In the genomic region with DNA sequence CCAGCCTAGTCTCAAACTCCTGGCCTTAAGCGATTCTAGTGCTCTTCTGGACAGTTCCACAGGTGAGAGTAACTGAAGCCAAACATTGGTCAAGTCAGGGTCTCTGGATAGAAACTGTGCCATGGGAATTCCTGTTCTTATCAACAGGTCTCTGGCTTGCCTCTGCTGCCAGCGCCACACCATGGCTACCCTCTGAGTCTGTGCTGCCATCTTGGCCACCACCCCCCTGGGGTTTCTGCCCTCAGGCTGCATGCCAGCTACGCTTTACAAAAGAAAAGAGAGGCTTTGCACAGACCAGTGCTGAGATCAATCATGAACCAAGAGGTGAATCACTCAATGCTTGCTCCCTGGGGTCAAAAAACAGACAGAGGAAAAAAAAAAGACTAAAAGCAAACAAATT, we compare ENCODE assay signal across 25 cellular contexts. TPM values are rescaled to one million over a fixed set of nuclear protein-coding genes. Genes with fewer than 3 reads are reported as not detected.
DNase-seq lines count a peak whose midpoint lies in the region; ATAC-seq and TF ChIP-seq lines count a peak whose summit lies in the region.
"Had no signal": no experiment of that assay in that cellular context is flagged by ENCODE, and none has a peak within 500 bp of the region (broad histone marks: within the 10 kb centered on the region; RNA-seq: fewer than 3 reads in every experiment).

No MANE protein-coding gene starts in this region.

- H3K27ac ChIP-seq in left lung = no peak overlapping the region
- no peak overlapping the region for H3K27ac ChIP-seq in CD8-positive, alpha-beta T cell (ENCODE audit: low read depth, low read length)
- H3K27ac ChIP-seq: 22Rv1, SJSA1 had no signal

- H3K4me1 Mint-ChIP-seq in CD8-positive, alpha-beta T cell (ENCODE audit: low read depth) = no peaks in the 10 kb centered on the region
- H3K4me1 Mint-ChIP-seq: CD4-positive, CD25-positive, alpha-beta regulatory T cell; T-cell had no signal

- intact Hi-C loops in left lung (cut with DNase I) = no loop called here
- intact Hi-C loops in CD8-positive, alpha-beta T cell (cut with DNase I, micrococcal nuclease) = no loop called here

- POLR2A ChIA-PET in CD8-positive, alpha-beta T cell (lab: Charles Lee) = no interaction called here

- no peaks in the 10 kb centered on the region for H3K27me3 ChIP-seq in left lung
- no peaks in the 10 kb centered on the region for H3K27me3 ChIP-seq in CD8-positive, alpha-beta T cell (ENCODE audit: insufficient read depth, low read length)
- H3K27me3 ChIP-seq: SJSA1 had no signal

- no peaks in the 10 kb centered on the region for H3K27me3 Mint-ChIP-seq in CD8-positive, alpha-beta T cell (ENCODE audit: low read depth)
- H3K27me3 Mint-ChIP-seq: CD4-positive, CD25-positive, alpha-beta regulatory T cell; T-cell had no signal

- no peak overlapping the region for H3K4me3 Mint-ChIP-seq in CD8-positive, alpha-beta T cell
- H3K4me3 Mint-ChIP-seq: CD4-positive, CD25-positive, alpha-beta regulatory T cell; T-cell had no signal

- no peak overlapping the region for H3K4me3 ChIP-seq in left lung
- no peak overlapping the region for H3K4me3 ChIP-seq in CD8-positive, alpha-beta T cell (ENCODE audit: low read depth, low read length)
- H3K4me3 ChIP-seq: GM12878, K562, SJSA1 had no signal

- no peaks in the 10 kb centered on the region for H3K4me1 ChIP-seq in left lung
- no peaks in the 10 kb centered on the region for H3K4me1 ChIP-seq in CD8-positive, alpha-beta T cell (ENCODE audit: insufficient read depth, low read length)
- H3K4me1 ChIP-seq: SJSA1 had no signal

- no peaks in the 10 kb centered on the region for H3K36me3 Mint-ChIP-seq in CD8-positive, alpha-beta T cell
- H3K36me3 Mint-ChIP-seq: CD4-positive, CD25-positive, alpha-beta regulatory T cell; T-cell had no signal

- H3K9me3 ChIP-seq in left lung = no peaks in the 10 kb centered on the region
- H3K9me3 ChIP-seq in CD8-positive, alpha-beta T cell (ENCODE audit: low read length) = no peaks in the 10 kb centered on the region
- H3K9me3 ChIP-seq: SJSA1 had no signal

- H3K36me3 ChIP-seq in left lung = no peaks in the 10 kb centered on the region
- no peaks in the 10 kb centered on the region for H3K36me3 ChIP-seq in CD8-positive, alpha-beta T cell (ENCODE audit: insufficient read depth, low read length)
- H3K36me3 ChIP-seq: SJSA1 had no signal

- H3K27ac Mint-ChIP-seq in CD8-positive, alpha-beta T cell = no peak overlapping the region
- H3K27ac Mint-ChIP-seq: CD4-positive, CD25-positive, alpha-beta regulatory T cell; T-cell had no signal

- peak; percentile 27 for DNase-seq in NCI-H345 (lab: John Stamatoyannopoulos, UW)
- no peak for DNase-seq in NCI-H345 treated with DMSO at 0.1 percent for 48 hours (lab: John Stamatoyannopoulos, UW; ENCODE audit: unreplicated experiment)
- DNase-seq in M059J (ENCODE audit: low read depth) = peak; percentile 69
- DNase-seq in astrocyte of the hippocampus (ENCODE audit: low read depth, low spot score) = peak; percentile 19
- DNase-seq in renal cortical epithelial cell (ENCODE audit: low read depth) = peak; percentile 14
- no peak for DNase-seq in left lung
- no peak for DNase-seq in C1 segment of cervical spinal cord (lab: John Stamatoyannopoulos, UW)
- DNase-seq in CD8-positive, alpha-beta T cell = no peak
- DNase-seq: CD4-positive, CD25-positive, alpha-beta regulatory T cell; COR-L47; GDM1; Kasumi-1; NCI-H1694 treated with DMSO at 0.1 percent for 48 hours; NCI-H2081; NCI-H2227 treated with DMSO at 0.1 percent for 48 hours; NCI-H510A treated with DMSO at 0.1 percent for 48 hours; NCI-H748 treated with DMSO at 0.1 percent for 48 hours; NK-92 treated with Interleukin-12 subunit alpha and Interleukin-12 subunit beta, amount 100 ng/mL, for 24 hours; PC-3; Right ventricle myocardium superior; T-cell had no signal

- no peak for TF ChIP-seq CTCF in left lung (IDR thresholded peaks at IDR 0.05)
- no peak for TF ChIP-seq CTCF in CD8-positive, alpha-beta T cell (IDR thresholded peaks at IDR 0.05)

- H3K9me3 Mint-ChIP-seq in CD8-positive, alpha-beta T cell = no peaks in the 10 kb centered on the region
- H3K9me3 Mint-ChIP-seq: CD4-positive, CD25-positive, alpha-beta regulatory T cell; T-cell had no signal

- CTCF ChIA-PET in CD8-positive, alpha-beta T cell (lab: Charles Lee) = interaction anchor here (0.7 kb wide), 1 partner anchor 1027 kb away, joined by 3 read pairs; no protein-coding TSS in a partner anchor

- ATAC-seq in left lung = no peak
- ATAC-seq in CD8-positive, alpha-beta T cell = no peak
- ATAC-seq: GM12878, K562, PC-3, T-cell had no signal

RNA-seq across cellular contexts. Expression of gene CREBBP, which starts 24.4 kb away (rescaled TPM):
- total RNA-seq in M059J (2014; rRNA removed; shearing (Covaris generic)) = 7.9 and 14.8 TPM in 2 replicates
- total RNA-seq in renal cortical epithelial cell = 8.3 and 43.7 TPM in 2 replicates
- total RNA-seq in left lung = 10 to 100 TPM; 48.3 to 63.7 TPM
- 100 to 1,000 TPM; 186 to 189 TPM for total RNA-seq in CD8-positive, alpha-beta T cell

Comparison
In these comparisons a context has a peak if more than half of its experiments do, and no peak if none do; other contexts are left out.
1. DNase-seq: peak in NCI-H345 (single experiment), M059J (single experiment), astrocyte of the hippocampus (single experiment) and renal cortical epithelial cell (single experiment); none in NCI-H345 treated with DMSO at 0.1 percent for 48 hours (single experiment), left lung (0 of 2), C1 segment of cervical spinal cord (0 of 14) and CD8-positive, alpha-beta T cell (0 of 7).